11 cellular contexts compared by ENCODE assay signal in the genomic region with DNA sequence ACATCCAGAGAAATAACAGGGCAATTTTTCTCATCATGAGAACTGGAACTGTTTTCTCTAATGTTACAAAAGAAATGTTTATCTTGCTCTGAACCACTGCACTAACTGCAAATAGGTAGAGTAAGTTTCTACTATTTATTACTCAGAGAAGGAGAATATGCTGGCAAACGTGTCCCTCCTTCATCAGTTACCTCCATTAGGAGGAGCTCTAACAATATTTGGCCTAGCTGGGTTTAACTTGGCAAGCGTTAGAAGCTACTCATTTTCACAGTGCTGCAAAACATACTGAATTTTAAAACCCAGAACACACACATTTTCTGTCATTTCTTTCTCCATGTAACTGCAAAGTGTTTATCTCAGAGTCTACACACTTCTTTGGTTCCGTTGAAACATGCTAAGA.
DNase-seq lines count a peak whose midpoint lies in the region; ATAC-seq and TF ChIP-seq lines count a peak whose summit lies in the region.
"Had no signal": no experiment of that assay in that cellular context is flagged by ENCODE, and none has a peak within 500 bp of the region (broad histone marks: within the 10 kb centered on the region; RNA-seq: fewer than 3 reads in every experiment).

No MANE protein-coding gene starts in this region.

- H3K9me2 ChIP-seq in SK-N-SH = no peaks in the 10 kb centered on the region

- no peaks in the 10 kb centered on the region; a peak in 1 of 4 replicates for H3K4me1 ChIP-seq in SK-N-SH (ENCODE audit: control insufficient read depth in 1 of 2, insufficient read depth in 2 of 2, low read depth in 1 of 2, low read length in 1 of 2)
- no peaks in the 10 kb centered on the region for H3K4me1 ChIP-seq in left lung
- H3K4me1 ChIP-seq: tibial nerve had no signal

- TF ChIP-seq CTCF in SK-N-SH (IDR thresholded peaks at IDR 0.05) (peak; percentile 46), left lung (IDR thresholded peaks at IDR 0.05) (peak in 1 of 2 donors; percentile 20)

- H3K9me3 ChIP-seq in SK-N-SH (no peaks in the 10 kb centered on the region), left lung (no peaks in the 10 kb centered on the region)
- H3K9me3 ChIP-seq: tibial nerve had no signal

- no peak overlapping the region for H3K4me2 ChIP-seq in SK-N-SH

- no peaks in the 10 kb centered on the region for H4K20me1 ChIP-seq in SK-N-SH (ENCODE audit: insufficient read depth)

- peak; percentile 40 for TF ChIP-seq RAD21 in SK-N-SH (IDR thresholded peaks at IDR 0.05; ENCODE audit: low read length)

- 0% methylated on average over 3 of the region's 3 CpGs for WGBS in SK-N-SH (ENCODE audit: low lambda C conversion rate)

- H2AFZ ChIP-seq in SK-N-SH (ENCODE audit: low read depth) = no peak overlapping the region

- H3K9ac ChIP-seq in SK-N-SH = no peak overlapping the region

- DNase-seq in ELF-1 (ENCODE audit: low read depth, low spot score) (peak; percentile 4), HT1080 (ENCODE audit: low read depth) (peak; percentile 22), SK-N-SH (peak; percentile 1), left lung (no peak), HPDE6-E6E7 (ENCODE audit: extremely low spot score) (no peak), NCI-H2107 treated with DMSO at 0.1 percent for 48 hours (lab: John Stamatoyannopoulos, UW; ENCODE audit: unreplicated experiment) (no peak)
- DNase-seq: activated CD4-positive, alpha-beta T cell treated with anti-CD3 and anti-CD28 coated beads for 36 hours; MV-4-11 had no signal

- no peaks in the 10 kb centered on the region for H3K79me2 ChIP-seq in SK-N-SH (ENCODE audit: insufficient read depth)

- POLR2A ChIA-PET in SK-N-SH (lab: Yijun Ruan, JAX) = no interaction called here

- intact Hi-C loops in left lung (cut with DNase I) = no loop called here

- no peak for TF ChIP-seq EP300 in SK-N-SH (IDR thresholded peaks at IDR 0.05; ENCODE audit: borderline replicate concordance in 1 of 2, low read depth in 1 of 2, low read length in 1 of 2)

- peak; percentile 65 for ATAC-seq in left lung
- no peak for ATAC-seq in GM21576 (IDR thresholded peaks at IDR 0.05; ENCODE audit: unreplicated experiment)
- ATAC-seq in HG03432 (IDR thresholded peaks at IDR 0.05; ENCODE audit: unreplicated experiment) = no peak
- ATAC-seq: activated CD4-positive, alpha-beta T cell treated with anti-CD3 and anti-CD28 coated beads for 36 hours had no signal

- H3K27ac ChIP-seq in SK-N-SH (ENCODE audit: low read depth in 2 of 2, low read length in 1 of 2) = no peak overlapping the region
- H3K27ac ChIP-seq in left lung = no peak overlapping the region
- H3K27ac ChIP-seq: tibial nerve had no signal

- H3K27me3 ChIP-seq in SK-N-SH (ENCODE audit: insufficient read depth) (no peaks in the 10 kb centered on the region), left lung (no peaks in the 10 kb centered on the region)
- H3K27me3 ChIP-seq: tibial nerve had no signal

- no peaks in the 10 kb centered on the region for H3F3A ChIP-seq in SK-N-SH (replicated peaks; ENCODE audit: insufficient read depth)

- H3K36me3 ChIP-seq in SK-N-SH (replicated peaks in 1 of 2; ENCODE audit: control insufficient read depth in 1 of 2, insufficient read depth in 2 of 2, low read length in 1 of 2) = no peaks in the 10 kb centered on the region
- H3K36me3 ChIP-seq in left lung = no peaks in the 10 kb centered on the region
- H3K36me3 ChIP-seq: tibial nerve had no signal

- CTCF ChIA-PET in SK-N-SH (lab: Yijun Ruan, JAX) = interaction anchor here (0.6 to 1.8 kb wide), 4 partner anchors 9 to 350 kb away, joined by 3 to 6 read pairs (median 4); no protein-coding TSS in a partner anchor

- H3K4me3 ChIP-seq in SK-N-SH (ENCODE audit: low read depth in 2 of 2, low read length in 1 of 2) (no peak overlapping the region; a peak in 1 of 4 replicates), left lung (no peak overlapping the region)
- H3K4me3 ChIP-seq: tibial nerve had no signal

TF ChIP-seq in SK-N-SH, 30 proteins besides CTCF, POLR2A, EP300 and RAD21:
- TF ChIP-seq CHD2 (IDR thresholded peaks at IDR 0.05; ENCODE audit: low read length, partially characterized antibody) (no peak), NFIC (IDR thresholded peaks at IDR 0.05; ENCODE audit: borderline replicate concordance) (no peak), IRF3 (IDR thresholded peaks at IDR 0.05; ENCODE audit: low read depth, low read length) (no peak), YY1 (IDR thresholded peaks at IDR 0.05; ENCODE audit: low read depth) (no peak), TCF12 (IDR thresholded peaks at IDR 0.05) (no peak), ELF1 (IDR thresholded peaks at IDR 0.05) (no peak), RXRA (IDR thresholded peaks at IDR 0.05; ENCODE audit: borderline replicate concordance, low read depth) (no peak), EZH2phosphoT487 (IDR thresholded peaks at IDR 0.05; ENCODE audit: borderline replicate concordance, low read depth) (no peak), TAF1 (IDR thresholded peaks at IDR 0.05; ENCODE audit: borderline replicate concordance, low read depth, low read length) (no peak), FOSL2 (IDR thresholded peaks at IDR 0.05; ENCODE audit: borderline replicate concordance, low read depth) (no peak), NRF1 (IDR thresholded peaks at IDR 0.05; ENCODE audit: low read depth, low read length) (no peak), USF1 (IDR thresholded peaks at IDR 0.05; ENCODE audit: borderline replicate concordance, low read depth) (no peak), GABPA (IDR thresholded peaks at IDR 0.05; ENCODE audit: low read depth) (no peak), TEAD4 (IDR thresholded peaks at IDR 0.05; ENCODE audit: borderline replicate concordance, insufficient read depth) (no peak), POLR2AphosphoS5 (IDR thresholded peaks at IDR 0.05; ENCODE audit: low read depth, low read length) (no peak)
- TF ChIP-seq, protein P1, sequence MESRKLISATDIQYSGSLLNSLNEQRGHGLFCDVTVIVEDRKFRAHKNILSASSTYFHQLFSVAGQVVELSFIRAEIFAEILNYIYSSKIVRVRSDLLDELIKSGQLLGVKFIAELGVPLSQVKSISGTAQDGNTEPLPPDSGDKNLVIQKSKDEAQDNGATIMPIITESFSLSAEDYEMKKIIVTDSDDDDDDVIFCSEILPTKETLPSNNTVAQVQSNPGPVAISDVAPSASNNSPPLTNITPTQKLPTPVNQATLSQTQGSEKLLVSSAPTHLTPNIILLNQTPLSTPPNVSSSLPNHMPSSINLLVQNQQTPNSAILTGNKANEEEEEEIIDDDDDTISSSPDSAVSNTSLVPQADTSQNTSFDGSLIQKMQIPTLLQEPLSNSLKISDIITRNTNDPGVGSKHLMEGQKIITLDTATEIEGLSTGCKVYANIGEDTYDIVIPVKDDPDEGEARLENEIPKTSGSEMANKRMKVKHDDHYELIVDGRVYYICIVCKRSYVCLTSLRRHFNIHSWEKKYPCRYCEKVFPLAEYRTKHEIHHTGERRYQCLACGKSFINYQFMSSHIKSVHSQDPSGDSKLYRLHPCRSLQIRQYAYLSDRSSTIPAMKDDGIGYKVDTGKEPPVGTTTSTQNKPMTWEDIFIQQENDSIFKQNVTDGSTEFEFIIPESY (IDR thresholded peaks at IDR 0.05; ENCODE audit: borderline replicate concordance, low read depth) = no peak
- TF ChIP-seq, protein P2, sequence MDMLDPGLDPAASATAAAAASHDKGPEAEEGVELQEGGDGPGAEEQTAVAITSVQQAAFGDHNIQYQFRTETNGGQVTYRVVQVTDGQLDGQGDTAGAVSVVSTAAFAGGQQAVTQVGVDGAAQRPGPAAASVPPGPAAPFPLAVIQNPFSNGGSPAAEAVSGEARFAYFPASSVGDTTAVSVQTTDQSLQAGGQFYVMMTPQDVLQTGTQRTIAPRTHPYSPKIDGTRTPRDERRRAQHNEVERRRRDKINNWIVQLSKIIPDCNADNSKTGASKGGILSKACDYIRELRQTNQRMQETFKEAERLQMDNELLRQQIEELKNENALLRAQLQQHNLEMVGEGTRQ (IDR thresholded peaks at IDR 0.05; ENCODE audit: borderline replicate concordance, low read depth, low read length) = no peak
- TF ChIP-seq, protein P3, sequence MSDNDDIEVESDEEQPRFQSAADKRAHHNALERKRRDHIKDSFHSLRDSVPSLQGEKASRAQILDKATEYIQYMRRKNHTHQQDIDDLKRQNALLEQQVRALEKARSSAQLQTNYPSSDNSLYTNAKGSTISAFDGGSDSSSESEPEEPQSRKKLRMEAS (IDR thresholded peaks at IDR 0.05; ENCODE audit: low read depth) = no peak

Comparison
In these comparisons a context has a peak if more than half of its experiments do, and no peak if none do; other contexts are left out.
1. DNase-seq: peak in ELF-1 (single experiment), HT1080 (single experiment) and SK-N-SH (single experiment); none in left lung (0 of 2), HPDE6-E6E7 (single experiment) and NCI-H2107 treated with DMSO at 0.1 percent for 48 hours (single experiment).